ENCODE assay signal across 1 cellular context in genomic region chr11:69657911-69658605, GRCh38.
TF ChIP-seq lines count a peak whose summit lies in the region.

No MANE protein-coding gene starts in this region.

TF ChIP-seq in HepG2, 621 proteins besides CTCF, POLR2A, EP300 and RAD21 (continued from another document and continues in another):
- peak; percentile 94 for TF ChIP-seq ARID5B (CRISPR knock-in tag; IDR thresholded peaks at IDR 0.05)
- peak; percentile 84 for TF ChIP-seq FOXA3 (CRISPR knock-in tag; IDR thresholded peaks at IDR 0.05)
- TF ChIP-seq ZNF569 (CRISPR knock-in tag; IDR thresholded peaks at IDR 0.05; ENCODE audit: borderline replicate concordance): no peak
- TF ChIP-seq SKIL (CRISPR knock-in tag; IDR thresholded peaks at IDR 0.05; ENCODE audit: borderline replicate concordance): peak; percentile 91
- TF ChIP-seq ATRX (CRISPR knock-in tag; IDR thresholded peaks at IDR 0.05; ENCODE audit: borderline replicate concordance): no peak
- peak; percentile 57; the same call in 1 of the 2 replicates for TF ChIP-seq MAZ (IDR thresholded peaks at IDR 0.05; ENCODE audit: borderline replicate concordance, low read depth, low read length)
- peak; percentile 74; the same call in 1 of the 2 replicates for TF ChIP-seq MAZ (CRISPR knock-in tag; IDR thresholded peaks at IDR 0.05; ENCODE audit: low read depth)
- no peak for TF ChIP-seq ZNF891 (CRISPR knock-in tag; IDR thresholded peaks at IDR 0.05)
- TF ChIP-seq ARNT (IDR thresholded peaks at IDR 0.05): no peak
- TF ChIP-seq ZNF800 (CRISPR knock-in tag; IDR thresholded peaks at IDR 0.05): 0 out of 2 replicates have a peak, but pooled peaks have one; percentile 36
- TF ChIP-seq ZFP91 (CRISPR knock-in tag; IDR thresholded peaks at IDR 0.05; ENCODE audit: borderline replicate concordance): no peak; the same call in 1 of the 2 replicates
- peak; percentile 45 for TF ChIP-seq SRY (CRISPR knock-in tag; IDR thresholded peaks at IDR 0.05)
- TF ChIP-seq ZNF280B (CRISPR knock-in tag; IDR thresholded peaks at IDR 0.05; ENCODE audit: borderline replicate concordance): no peak; the same call in 1 of the 2 replicates
- TF ChIP-seq ZNF501 (CRISPR knock-in tag; IDR thresholded peaks at IDR 0.05): peak; percentile 74
- TF ChIP-seq TFDP1 (CRISPR knock-in tag; IDR thresholded peaks at IDR 0.05; ENCODE audit: borderline replicate concordance): peak; percentile 92
- TF ChIP-seq SRF (IDR thresholded peaks at IDR 0.05; ENCODE audit: low read depth, low read length): no peak
- TF ChIP-seq ZBTB25 (CRISPR knock-in tag; IDR thresholded peaks at IDR 0.05): peak; percentile 53; the same call in 1 of the 2 replicates
- TF ChIP-seq PBX3 (CRISPR knock-in tag; IDR thresholded peaks at IDR 0.05; ENCODE audit: borderline replicate concordance): no peak; the same call in 1 of the 2 replicates
- no peak for TF ChIP-seq ZNF326 (CRISPR knock-in tag; IDR thresholded peaks at IDR 0.05; ENCODE audit: borderline replicate concordance)
- no peak for TF ChIP-seq ZNF30 (CRISPR knock-in tag; IDR thresholded peaks at IDR 0.05)
- peak; percentile 54; the same call in 1 of the 2 replicates for TF ChIP-seq ZSCAN25 (CRISPR knock-in tag; IDR thresholded peaks at IDR 0.05)
- TF ChIP-seq REPIN1 (CRISPR knock-in tag; IDR thresholded peaks at IDR 0.05; ENCODE audit: borderline replicate concordance, low read depth): peak; percentile 76; the same call in 1 of the 2 replicates
- peak; percentile 79; the same call in 1 of the 2 replicates for TF ChIP-seq ZXDC (CRISPR knock-in tag; IDR thresholded peaks at IDR 0.05)
- TF ChIP-seq PHB2 (IDR thresholded peaks at IDR 0.05; ENCODE audit: partially characterized antibody): no peak
- no peak for TF ChIP-seq PCBP2 (optimal IDR thresholded peaks at IDR 0.05; ENCODE audit: low read depth, low read length, poor library complexity, severe bottlenecking)
- TF ChIP-seq ZNF563 (CRISPR knock-in tag; IDR thresholded peaks at IDR 0.05): peak; percentile 69; the same call in 1 of the 2 replicates
- TF ChIP-seq PATZ1 (CRISPR knock-in tag; IDR thresholded peaks at IDR 0.05): peak; percentile 96
- peak; percentile 82; the same call in 1 of the 2 replicates for TF ChIP-seq MYPOP (CRISPR knock-in tag; IDR thresholded peaks at IDR 0.05)
- no peak; the same call in 1 of the 2 replicates for TF ChIP-seq ZNF256 (CRISPR knock-in tag; conservative IDR thresholded peaks at IDR 0.05)
- TF ChIP-seq KAT7 (CRISPR knock-in tag; IDR thresholded peaks at IDR 0.05; ENCODE audit: borderline replicate concordance): 0 out of 2 replicates have a peak, but pooled peaks have one; percentile 37
- TF ChIP-seq ZFP36L1 (CRISPR knock-in tag; IDR thresholded peaks at IDR 0.05): no peak
- peak; percentile 34; the same call in 1 of the 2 replicates for TF ChIP-seq TBX3 (IDR thresholded peaks at IDR 0.05; ENCODE audit: borderline replicate concordance)
- TF ChIP-seq U2AF2 (IDR thresholded peaks at IDR 0.05; ENCODE audit: low read depth, low read length): no peak
- no peak for TF ChIP-seq ZNF20 (CRISPR knock-in tag; IDR thresholded peaks at IDR 0.05)
